ENCODE assay signal across 8 cellular contexts in the genomic region with DNA sequence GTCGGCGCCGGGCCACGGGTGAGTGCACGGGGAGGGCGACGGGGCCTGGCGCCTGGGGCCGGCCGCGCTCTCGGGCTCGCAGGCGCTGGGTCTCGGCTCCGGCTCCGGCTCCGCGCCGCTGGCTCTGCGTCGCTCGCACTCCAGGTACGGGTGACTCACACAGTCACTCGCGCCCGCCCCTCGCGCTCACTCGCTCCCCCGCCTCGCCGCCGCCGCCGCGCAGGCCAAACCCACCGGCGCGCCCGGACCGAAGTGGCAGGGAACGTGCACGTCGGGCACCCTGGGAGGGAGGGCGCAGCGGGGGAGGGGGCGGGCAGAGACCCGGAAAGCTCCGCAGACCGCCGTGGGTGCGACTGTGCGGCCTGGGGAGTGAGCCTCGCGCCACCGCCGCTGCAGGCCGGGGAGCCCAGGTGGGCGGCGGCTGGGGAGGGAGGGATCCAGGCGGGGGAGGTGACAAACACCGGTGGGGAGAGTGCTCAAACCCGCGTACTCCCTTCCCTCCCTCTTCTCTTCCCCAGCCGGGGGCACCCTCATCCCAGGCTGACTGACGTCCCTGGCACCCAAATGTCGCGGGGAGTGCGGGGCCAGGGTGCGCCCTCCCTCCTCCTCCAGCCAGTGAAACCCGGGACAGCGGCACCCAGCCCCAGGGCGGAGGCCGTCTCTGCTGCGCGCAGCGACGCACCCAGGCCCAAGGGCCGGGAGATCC.
DNase-seq lines count a peak whose midpoint lies in the region; ATAC-seq and TF ChIP-seq lines count a peak whose summit lies in the region.

No MANE protein-coding gene starts in this region.

- in situ Hi-C loops in ACHN (cut with HindIII; ENCODE audit: low pct_ligation_motif_present, low pct_unique_long_range_greater_than_20kb, low sequenced_read_pairs), result no loop called here

- peak overlapping the region in 1 of 8 donors; percentile 1 for H3K27ac ChIP-seq in spleen

- TF ChIP-seq POLR2A in spleen (IDR thresholded peaks at IDR 0.05), result no peak

- TF ChIP-seq CTCF in brain (conservative IDR thresholded peaks at IDR 0.05) (no peak), spleen (IDR thresholded peaks at IDR 0.05 in 8 of 11, conservative IDR thresholded peaks at IDR 0.05 in 3 of 11) (no peak)

- intact Hi-C loops in spleen (cut with DNase I; ENCODE audit: low total_unique reads), result no loop called here

- peaks cover 0 to 3% (median 0%) of the 10 kb centered on the region in 8 donors for H3K9me3 ChIP-seq in spleen

- H3K27me3 Mint-ChIP-seq in brain, result peaks cover 23% of the 10 kb centered on the region

- peaks cover 55% of the 10 kb centered on the region for H3K4me1 Mint-ChIP-seq in brain

- peaks cover 0 to 8% (median 3%) of the 10 kb centered on the region in 5 experiments for H3K9me3 Mint-ChIP-seq in brain

- peaks cover 0 to 32% (median 19%) of the 10 kb centered on the region in 6 donors for H3K4me1 ChIP-seq in spleen

- H3K36me3 ChIP-seq in spleen, result no peaks in the 10 kb centered on the region

- peak overlapping the region; percentile 85 to 92 (median 88) for H3K4me3 Mint-ChIP-seq in brain

- peak; percentile 41 for DNase-seq in ACHN
- DNase-seq in NCI-H69 (lab: John Stamatoyannopoulos, UW), result peak; percentile 80
- DNase-seq in iPS-NIHi7 (ENCODE audit: extremely low spot score), result peak; percentile 65
- DNase-seq in spleen, result peak; percentile 79
- no peak for DNase-seq in T-helper 1 cell

- H3K27ac Mint-ChIP-seq in brain, result peak overlapping the region in 3 of 5 experiments; percentile 81 to 98 (median 95)

- H3K36me3 Mint-ChIP-seq in brain, result peaks cover 25% of the 10 kb centered on the region

- H3K27me3 ChIP-seq in spleen (replicated peaks in 1 of 7), result peaks cover 0 to 76% (median 29%) of the 10 kb centered on the region in 7 donors

- WGBS in spleen, 5 donors, result 1 to 11% (median 2%) methylated on average over 20 to 80 of the region's 80 CpGs

- H3K4me3 ChIP-seq in spleen, result peak overlapping the region in 7 of 8 donors; percentile 14 to 60 (median 33)

- ATAC-seq in GM21360 (IDR thresholded peaks at IDR 0.05; ENCODE audit: unreplicated experiment) (peak; percentile 64), GM18520 (IDR thresholded peaks at IDR 0.05; ENCODE audit: unreplicated experiment) (no peak)

Comparison
In these comparisons a context has a peak if more than half of its experiments do, and no peak if none do; other contexts are left out.
1. DNase-seq: peak in ACHN (single experiment), NCI-H69 (single experiment), iPS-NIHi7 (single experiment) and spleen (single experiment); none in T-helper 1 cell (0 of 5).